1 cellular context compared by ENCODE assay signal in genomic region chr2:168118733-168119518, GRCh38.
A peak's percentile ranks its signal among the peaks of the same experiment; 100 is the strongest.
TF ChIP-seq lines count a peak whose summit lies in the region.

No MANE protein-coding gene starts in this region.

TF ChIP-seq in HepG2, 621 proteins besides CTCF, POLR2A, EP300 and RAD21 (continued from another document):
- TF ChIP-seq, protein P1, sequence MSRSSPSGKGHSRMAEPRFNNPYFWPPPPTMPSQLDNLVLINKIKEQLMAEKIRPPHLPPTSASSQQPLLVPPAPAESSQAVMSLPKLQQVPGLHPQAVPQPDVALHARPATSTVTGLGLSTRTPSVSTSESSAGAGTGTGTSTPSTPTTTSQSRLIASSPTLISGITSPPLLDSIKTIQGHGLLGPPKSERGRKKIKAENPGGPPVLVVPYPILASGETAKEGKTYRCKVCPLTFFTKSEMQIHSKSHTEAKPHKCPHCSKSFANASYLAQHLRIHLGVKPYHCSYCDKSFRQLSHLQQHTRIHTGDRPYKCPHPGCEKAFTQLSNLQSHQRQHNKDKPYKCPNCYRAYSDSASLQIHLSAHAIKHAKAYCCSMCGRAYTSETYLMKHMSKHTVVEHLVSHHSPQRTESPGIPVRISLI (CRISPR knock-in tag; IDR thresholded peaks at IDR 0.05; ENCODE audit: borderline replicate concordance) = 0 out of 2 replicates have a peak, but pooled peaks have one; percentile 31
- TF ChIP-seq ZNF451 (CRISPR knock-in tag; IDR thresholded peaks at IDR 0.05) = no peak
- TF ChIP-seq, protein P2, sequence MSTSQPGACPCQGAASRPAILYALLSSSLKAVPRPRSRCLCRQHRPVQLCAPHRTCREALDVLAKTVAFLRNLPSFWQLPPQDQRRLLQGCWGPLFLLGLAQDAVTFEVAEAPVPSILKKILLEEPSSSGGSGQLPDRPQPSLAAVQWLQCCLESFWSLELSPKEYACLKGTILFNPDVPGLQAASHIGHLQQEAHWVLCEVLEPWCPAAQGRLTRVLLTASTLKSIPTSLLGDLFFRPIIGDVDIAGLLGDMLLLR (CRISPR knock-in tag; IDR thresholded peaks at IDR 0.05) = no peak
- peak in 1 of 2 experiments; percentile 4; a peak in 1 of 4 replicates for TF ChIP-seq MAFK (conservative IDR thresholded peaks at IDR 0.05 in 1 of 2, IDR thresholded peaks at IDR 0.05 in 1 of 2; ENCODE audit: low read length in 2 of 2)
- TF ChIP-seq LRRFIP1 (CRISPR knock-in tag; conservative IDR thresholded peaks at IDR 0.05) = 0 out of 2 replicates have a peak, but pooled peaks have one; percentile 38
- TF ChIP-seq ZHX2 (IDR thresholded peaks at IDR 0.05; ENCODE audit: low read depth) = no peak
- TF ChIP-seq ZHX2 (CRISPR knock-in tag; IDR thresholded peaks at IDR 0.05; ENCODE audit: borderline replicate concordance) = 0 out of 2 replicates have a peak, but pooled peaks have one; percentile 26
- TF ChIP-seq ZNF784 (CRISPR knock-in tag; IDR thresholded peaks at IDR 0.05; ENCODE audit: borderline replicate concordance) = 0 out of 2 replicates have a peak, but pooled peaks have one; percentile 32
- no peak for TF ChIP-seq ZNF713 (CRISPR knock-in tag; IDR thresholded peaks at IDR 0.05)
- TF ChIP-seq RBM22 (optimal IDR thresholded peaks at IDR 0.05; ENCODE audit: low read length) = peak; percentile 28
- TF ChIP-seq, protein P3, sequence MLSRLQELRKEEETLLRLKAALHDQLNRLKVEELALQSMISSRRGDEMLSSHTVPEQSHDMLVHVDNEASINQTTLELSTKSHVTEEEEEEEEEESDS (CRISPR knock-in tag; IDR thresholded peaks at IDR 0.05; ENCODE audit: borderline replicate concordance) = 0 out of 2 replicates have a peak, but pooled peaks have one; percentile 13
- TF ChIP-seq GPBP1L1 (CRISPR knock-in tag; IDR thresholded peaks at IDR 0.05) = no peak
- TF ChIP-seq FOSL2 (CRISPR knock-in tag; IDR thresholded peaks at IDR 0.05) = no peak
- no peak for TF ChIP-seq ZNF263 (CRISPR knock-in tag; IDR thresholded peaks at IDR 0.05)
- TF ChIP-seq RARA (CRISPR knock-in tag; IDR thresholded peaks at IDR 0.05) = no peak
- no peak for TF ChIP-seq GTF3A (CRISPR knock-in tag; conservative IDR thresholded peaks at IDR 0.05)
- TF ChIP-seq, protein P4, sequence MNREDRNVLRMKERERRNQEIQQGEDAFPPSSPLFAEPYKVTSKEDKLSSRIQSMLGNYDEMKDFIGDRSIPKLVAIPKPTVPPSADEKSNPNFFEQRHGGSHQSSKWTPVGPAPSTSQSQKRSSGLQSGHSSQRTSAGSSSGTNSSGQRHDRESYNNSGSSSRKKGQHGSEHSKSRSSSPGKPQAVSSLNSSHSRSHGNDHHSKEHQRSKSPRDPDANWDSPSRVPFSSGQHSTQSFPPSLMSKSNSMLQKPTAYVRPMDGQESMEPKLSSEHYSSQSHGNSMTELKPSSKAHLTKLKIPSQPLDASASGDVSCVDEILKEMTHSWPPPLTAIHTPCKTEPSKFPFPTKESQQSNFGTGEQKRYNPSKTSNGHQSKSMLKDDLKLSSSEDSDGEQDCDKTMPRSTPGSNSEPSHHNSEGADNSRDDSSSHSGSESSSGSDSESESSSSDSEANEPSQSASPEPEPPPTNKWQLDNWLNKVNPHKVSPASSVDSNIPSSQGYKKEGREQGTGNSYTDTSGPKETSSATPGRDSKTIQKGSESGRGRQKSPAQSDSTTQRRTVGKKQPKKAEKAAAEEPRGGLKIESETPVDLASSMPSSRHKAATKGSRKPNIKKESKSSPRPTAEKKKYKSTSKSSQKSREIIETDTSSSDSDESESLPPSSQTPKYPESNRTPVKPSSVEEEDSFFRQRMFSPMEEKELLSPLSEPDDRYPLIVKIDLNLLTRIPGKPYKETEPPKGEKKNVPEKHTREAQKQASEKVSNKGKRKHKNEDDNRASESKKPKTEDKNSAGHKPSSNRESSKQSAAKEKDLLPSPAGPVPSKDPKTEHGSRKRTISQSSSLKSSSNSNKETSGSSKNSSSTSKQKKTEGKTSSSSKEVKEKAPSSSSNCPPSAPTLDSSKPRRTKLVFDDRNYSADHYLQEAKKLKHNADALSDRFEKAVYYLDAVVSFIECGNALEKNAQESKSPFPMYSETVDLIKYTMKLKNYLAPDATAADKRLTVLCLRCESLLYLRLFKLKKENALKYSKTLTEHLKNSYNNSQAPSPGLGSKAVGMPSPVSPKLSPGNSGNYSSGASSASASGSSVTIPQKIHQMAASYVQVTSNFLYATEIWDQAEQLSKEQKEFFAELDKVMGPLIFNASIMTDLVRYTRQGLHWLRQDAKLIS (CRISPR knock-in tag; IDR thresholded peaks at IDR 0.05) = no peak
- TF ChIP-seq, protein P5, sequence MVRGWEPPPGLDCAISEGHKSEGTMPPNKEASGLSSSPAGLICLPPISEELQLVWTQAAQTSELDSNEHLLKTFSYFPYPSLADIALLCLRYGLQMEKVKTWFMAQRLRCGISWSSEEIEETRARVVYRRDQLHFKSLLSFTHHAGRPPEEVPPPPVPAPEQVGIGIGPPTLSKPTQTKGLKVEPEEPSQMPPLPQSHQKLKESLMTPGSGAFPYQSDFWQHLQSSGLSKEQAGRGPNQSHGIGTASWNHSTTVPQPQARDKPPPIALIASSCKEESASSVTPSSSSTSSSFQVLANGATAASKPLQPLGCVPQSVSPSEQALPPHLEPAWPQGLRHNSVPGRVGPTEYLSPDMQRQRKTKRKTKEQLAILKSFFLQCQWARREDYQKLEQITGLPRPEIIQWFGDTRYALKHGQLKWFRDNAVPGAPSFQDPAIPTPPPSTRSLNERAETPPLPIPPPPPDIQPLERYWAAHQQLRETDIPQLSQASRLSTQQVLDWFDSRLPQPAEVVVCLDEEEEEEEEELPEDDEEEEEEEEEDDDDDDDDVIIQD (CRISPR knock-in tag; IDR thresholded peaks at IDR 0.05; ENCODE audit: low read depth) = no peak
- TF ChIP-seq ZBTB1 (CRISPR knock-in tag; IDR thresholded peaks at IDR 0.05; ENCODE audit: borderline replicate concordance) = no peak
- TF ChIP-seq JARID2 (CRISPR knock-in tag; IDR thresholded peaks at IDR 0.05; ENCODE audit: insufficient replicate concordance) = no peak
- TF ChIP-seq, protein P6, sequence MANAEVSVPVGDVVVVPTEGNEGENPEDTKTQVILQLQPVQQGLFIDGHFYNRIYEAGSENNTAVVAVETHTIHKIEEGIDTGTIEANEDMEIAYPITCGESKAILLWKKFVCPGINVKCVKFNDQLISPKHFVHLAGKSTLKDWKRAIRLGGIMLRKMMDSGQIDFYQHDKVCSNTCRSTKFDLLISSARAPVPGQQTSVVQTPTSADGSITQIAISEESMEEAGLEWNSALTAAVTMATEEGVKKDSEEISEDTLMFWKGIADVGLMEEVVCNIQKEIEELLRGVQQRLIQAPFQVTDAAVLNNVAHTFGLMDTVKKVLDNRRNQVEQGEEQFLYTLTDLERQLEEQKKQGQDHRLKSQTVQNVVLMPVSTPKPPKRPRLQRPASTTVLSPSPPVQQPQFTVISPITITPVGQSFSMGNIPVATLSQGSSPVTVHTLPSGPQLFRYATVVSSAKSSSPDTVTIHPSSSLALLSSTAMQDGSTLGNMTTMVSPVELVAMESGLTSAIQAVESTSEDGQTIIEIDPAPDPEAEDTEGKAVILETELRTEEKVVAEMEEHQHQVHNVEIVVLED (CRISPR knock-in tag; IDR thresholded peaks at IDR 0.05; ENCODE audit: borderline replicate concordance) = 0 out of 2 replicates have a peak, but pooled peaks have one; percentile 44
- 0 out of 2 replicates have a peak, but pooled peaks have one; percentile 22 for TF ChIP-seq MAFF (IDR thresholded peaks at IDR 0.05; ENCODE audit: low read depth, low read length)
- TF ChIP-seq, protein P7, sequence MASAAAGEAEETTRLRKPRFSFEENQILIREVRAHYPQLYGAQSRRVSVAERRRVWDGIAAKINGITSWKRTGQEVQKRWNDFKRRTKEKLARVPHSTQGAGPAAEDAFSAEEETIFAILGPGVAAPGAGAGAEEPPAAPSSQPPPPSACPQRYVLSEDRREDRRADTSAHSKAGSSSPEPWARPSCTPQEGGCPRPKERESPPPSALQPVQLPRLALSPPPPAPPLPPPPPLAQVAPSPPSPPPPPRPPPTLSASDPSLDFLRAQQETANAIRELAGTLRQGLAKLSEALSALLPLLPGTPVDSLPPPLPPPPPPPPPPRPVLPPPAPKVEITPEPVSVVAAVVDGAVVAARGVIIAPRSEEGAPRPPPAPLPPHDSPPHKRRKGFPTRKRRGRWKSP (CRISPR knock-in tag; IDR thresholded peaks at IDR 0.05) = no peak
- TF ChIP-seq ZMYM2 (CRISPR knock-in tag; IDR thresholded peaks at IDR 0.05) = no peak
- TF ChIP-seq ARNTL (CRISPR knock-in tag; IDR thresholded peaks at IDR 0.05) = peak; percentile 10; the same call in 1 of the 2 replicates
- peak; percentile 35 for TF ChIP-seq SMC3 (IDR thresholded peaks at IDR 0.05; ENCODE audit: low read length)
- no peak for TF ChIP-seq REPIN1 (CRISPR knock-in tag; IDR thresholded peaks at IDR 0.05; ENCODE audit: borderline replicate concordance, low read depth)
- TF ChIP-seq NPAS2 (CRISPR knock-in tag; IDR thresholded peaks at IDR 0.05; ENCODE audit: borderline replicate concordance) = no peak
- TF ChIP-seq GATAD2A (CRISPR knock-in tag; IDR thresholded peaks at IDR 0.05) = no peak
- TF ChIP-seq ATAD3A (CRISPR knock-in tag; IDR thresholded peaks at IDR 0.05) = no peak
- TF ChIP-seq ZBTB34 (CRISPR knock-in tag; IDR thresholded peaks at IDR 0.05) = no peak
